In the genomic region with DNA sequence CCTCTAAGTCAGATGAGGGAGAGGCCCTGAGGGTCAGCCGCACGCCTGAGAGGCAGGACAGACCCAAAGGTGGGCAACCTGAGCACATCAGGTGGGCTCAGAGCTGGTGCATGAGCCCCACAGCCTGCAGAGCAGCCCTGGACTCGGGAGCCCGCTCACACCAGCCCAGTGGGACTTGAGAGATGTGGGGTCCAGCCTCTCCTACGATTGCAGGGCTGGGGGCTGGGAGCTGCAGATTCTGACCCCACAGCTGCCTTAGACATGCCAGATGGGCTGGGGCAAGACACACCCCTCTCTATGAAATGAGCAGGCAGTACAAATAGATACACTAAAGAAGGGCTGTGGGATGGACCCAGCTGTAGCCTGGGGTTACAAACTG, we compare ENCODE assay signal across 8 cellular contexts.
"Had no signal": no experiment of that assay in that cellular context is flagged by ENCODE, and none has a peak within 500 bp of the region (broad histone marks: within the 10 kb centered on the region; RNA-seq: fewer than 3 reads in every experiment).

No MANE protein-coding gene starts in this region.

- DNase-seq: GM23248, GOT3, H9, HCEC 1CT, HFFc6 had no signal

- H2AFZ ChIP-seq: GM23248, GM23338 had no signal

- H3K4me3 ChIP-seq: GM23248, GM23338, HAP-1 had no signal

- H3K36me3 ChIP-seq: HAP-1 had no signal

- H3K9me3 ChIP-seq: HAP-1 had no signal

- H3K4me2 ChIP-seq: GM23338 had no signal

- H3K27ac ChIP-seq: GM23248 had no signal

- H3K4me1 ChIP-seq: HAP-1 had no signal

- ATAC-seq: HCT116 had no signal

- H3K9ac ChIP-seq: GM23248 had no signal
